In the genomic region with DNA sequence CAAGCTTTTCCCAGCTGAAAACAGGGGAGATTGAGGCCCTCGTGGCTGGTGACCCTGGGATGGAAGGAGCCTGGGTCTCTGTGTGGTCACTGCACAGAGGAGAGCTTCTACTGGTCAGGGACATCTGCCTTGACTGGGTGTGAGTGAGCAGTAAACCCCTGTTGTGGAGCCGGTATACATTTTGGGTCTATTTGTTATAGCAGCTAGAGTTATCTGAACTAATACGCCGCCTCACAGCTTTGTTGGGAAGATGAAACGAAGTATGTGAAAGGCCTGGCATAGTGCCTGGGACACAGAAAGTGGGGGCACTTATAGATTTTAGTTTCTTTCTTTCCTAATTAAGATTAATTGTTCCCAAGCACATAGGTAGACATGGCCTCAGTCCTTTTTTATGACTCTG, we compare ENCODE assay signal across 10 cellular contexts.
"Had no signal": no experiment of that assay in that cellular context is flagged by ENCODE, and none has a peak within 500 bp of the region (broad histone marks: within the 10 kb centered on the region; RNA-seq: fewer than 3 reads in every experiment).

No MANE protein-coding gene starts in this region.

- ATAC-seq: GM23338, HCT116 had no signal

- H3K9ac ChIP-seq: KMS-11 had no signal

- H2AFZ ChIP-seq: GM23338 had no signal

- H3K27ac ChIP-seq: HL-60, KMS-11 had no signal

- H3K9me3 ChIP-seq: HAP-1 had no signal

- DNase-seq: HFFc6, Karpas-422, KBM-7 had no signal

- H3K36me3 ChIP-seq: HAP-1 had no signal

- H3K27ac Mint-ChIP-seq: GM23338, HFFc6 had no signal

- H3K9me3 Mint-ChIP-seq: GM23338, HFFc6 had no signal

- H3K4me3 ChIP-seq: GM23338, HAP-1 had no signal

- H3K4me2 ChIP-seq: GM23338, KMS-11 had no signal

- H3K4me3 Mint-ChIP-seq: GM23338, HFFc6 had no signal

- FAIRE-seq: H1, H54 had no signal
